Comparison of ENCODE assay signal across 9 cellular contexts in genomic region chr1:222798111-222798510, GRCh38. TPM values are rescaled to one million over a fixed set of nuclear protein-coding genes. Genes with fewer than 3 reads are reported as not detected.
DNase-seq lines count a peak whose midpoint lies in the region; ATAC-seq and TF ChIP-seq lines count a peak whose summit lies in the region.
"Had no signal": no experiment of that assay in that cellular context is flagged by ENCODE, and none has a peak within 500 bp of the region (broad histone marks: within the 10 kb centered on the region; RNA-seq: fewer than 3 reads in every experiment).

No MANE protein-coding gene starts in this region.

- no peak overlapping the region for H3K4me2 ChIP-seq in DND-41 (ENCODE audit: insufficient read depth, low read length)

- no peak overlapping the region for H3K4me3 ChIP-seq in DND-41 (ENCODE audit: low read depth in 1 of 2, low read length in 2 of 2)
- no peak overlapping the region for H3K4me3 ChIP-seq in cardiac fibroblast (replicated peaks in 1 of 2; ENCODE audit: low read depth in 2 of 2, low read length in 2 of 2)
- H3K4me3 ChIP-seq in muscle layer of colon (ENCODE audit: low read depth in 1 of 2, low read length in 2 of 2): no peak overlapping the region
- no peak overlapping the region for H3K4me3 ChIP-seq in sigmoid colon

- intact Hi-C loops in sigmoid colon (cut with DNase I): loop anchor here (10.0 kb wide), 1 partner anchor 887 kb away; no protein-coding TSS in a partner anchor

- H3K27ac ChIP-seq in DND-41 (ENCODE audit: low read length) (no peak overlapping the region), muscle layer of colon (ENCODE audit: low read depth, low read length) (peak overlapping the region; percentile 43), sigmoid colon (peak overlapping the region in 1 of 4 donors; percentile 42)
- H3K27ac ChIP-seq: neutrophil had no signal

- no peaks in the 10 kb centered on the region for H3K9me3 ChIP-seq in DND-41 (ENCODE audit: insufficient read depth, low read length, severe bottlenecking)
- H3K9me3 ChIP-seq in muscle layer of colon (ENCODE audit: low read length): no peaks in the 10 kb centered on the region
- H3K9me3 ChIP-seq in sigmoid colon: no peaks in the 10 kb centered on the region
- H3K9me3 ChIP-seq: neutrophil had no signal

- H4K20me1 ChIP-seq in DND-41 (ENCODE audit: insufficient read depth, low read length): no peaks in the 10 kb centered on the region

- DNase-seq in DND-41 (peak; percentile 12), cardiac fibroblast (ENCODE audit: low read depth in 2 of 2) (peak; percentile 67 to 70), NCI-H1694 (lab: John Stamatoyannopoulos, UW) (no peak), sigmoid colon (no peak)
- DNase-seq: NCI-H345 had no signal

- no peaks in the 10 kb centered on the region for H3K79me2 ChIP-seq in DND-41 (ENCODE audit: insufficient read depth, low read length)

- TF ChIP-seq RAD21 in Ishikawa (IDR thresholded peaks at IDR 0.05; ENCODE audit: low read depth): peak; percentile 18; the same call in 1 of the 2 replicates

- H3K9ac ChIP-seq in DND-41 (ENCODE audit: low read depth, low read length) (no peak overlapping the region), muscle layer of colon (ENCODE audit: low read length) (no peak overlapping the region)

- WGBS in sigmoid colon, 2 donors: 75 to 86% methylated on average over 1 of the region's 1 CpG

- TF ChIP-seq EP300 in Ishikawa (IDR thresholded peaks at IDR 0.05; ENCODE audit: borderline replicate concordance) (peak; percentile 73), sigmoid colon (IDR thresholded peaks at IDR 0.05) (no peak)

- H2AFZ ChIP-seq in DND-41 (ENCODE audit: low read depth, low read length): no peak overlapping the region

- peak; percentile 19; the same call in 1 of the 3 replicates for ATAC-seq in DND-41 (ENCODE audit: insufficient read depth, low read depth)
- no peak for ATAC-seq in HG03097 (IDR thresholded peaks at IDR 0.05; ENCODE audit: low FRiP score, unreplicated experiment)

- no peaks in the 10 kb centered on the region for H3K4me1 ChIP-seq in DND-41 (ENCODE audit: insufficient read depth, low read length)
- peaks cover 10% of the 10 kb centered on the region for H3K4me1 ChIP-seq in muscle layer of colon (ENCODE audit: insufficient read depth, low read length)
- peaks cover 0 to 28% (median 14%) of the 10 kb centered on the region in 4 donors for H3K4me1 ChIP-seq in sigmoid colon

- H3K36me3 ChIP-seq in DND-41 (ENCODE audit: insufficient read depth, low read length) (no peaks in the 10 kb centered on the region), muscle layer of colon (ENCODE audit: insufficient read depth, low read length) (no peaks in the 10 kb centered on the region), sigmoid colon (no peaks in the 10 kb centered on the region)
- H3K36me3 ChIP-seq: neutrophil had no signal

- H3K27me3 ChIP-seq in DND-41 (ENCODE audit: insufficient read depth, low read length, poor library complexity): no peaks in the 10 kb centered on the region
- no peaks in the 10 kb centered on the region for H3K27me3 ChIP-seq in muscle layer of colon (ENCODE audit: control insufficient read depth in 1 of 2, insufficient read depth in 2 of 2, low read length in 2 of 2)
- no peaks in the 10 kb centered on the region for H3K27me3 ChIP-seq in sigmoid colon

- TF ChIP-seq CTCF in DND-41 (IDR thresholded peaks at IDR 0.05; ENCODE audit: borderline replicate concordance, extremely low read depth, low read length, poor library complexity, severe bottlenecking): no peak
- no peak for TF ChIP-seq CTCF in cardiac fibroblast (IDR thresholded peaks at IDR 0.05; ENCODE audit: low read depth, low read length)
- TF ChIP-seq CTCF in sigmoid colon (IDR thresholded peaks at IDR 0.05): no peak

- no peak for TF ChIP-seq POLR2A in sigmoid colon (IDR thresholded peaks at IDR 0.05)

TF ChIP-seq in Ishikawa, 13 proteins besides CTCF, POLR2A, EP300 and RAD21:
- TF ChIP-seq MAX (IDR thresholded peaks at IDR 0.05): peak; percentile 28; the same call in 1 of the 2 replicates
- TF ChIP-seq CREB1 (IDR thresholded peaks at IDR 0.05; ENCODE audit: low read depth): no peak
- no peak for TF ChIP-seq FOXM1 (IDR thresholded peaks at IDR 0.05; ENCODE audit: borderline replicate concordance, low read depth)
- TF ChIP-seq YY1 (IDR thresholded peaks at IDR 0.05; ENCODE audit: low read depth): no peak
- peak; percentile 50; the same call in 1 of the 2 replicates for TF ChIP-seq TCF12 (IDR thresholded peaks at IDR 0.05; ENCODE audit: low read depth)
- no peak for TF ChIP-seq CEBPB (IDR thresholded peaks at IDR 0.05)
- no peak for TF ChIP-seq ZBTB7A (IDR thresholded peaks at IDR 0.05; ENCODE audit: low read depth)
- no peak for TF ChIP-seq TAF1 (IDR thresholded peaks at IDR 0.05; ENCODE audit: low read depth)
- no peak for TF ChIP-seq EGR1 (IDR thresholded peaks at IDR 0.05)
- no peak for TF ChIP-seq REST (IDR thresholded peaks at IDR 0.05; ENCODE audit: low read depth)
- TF ChIP-seq USF1 (IDR thresholded peaks at IDR 0.05): no peak
- TF ChIP-seq NFIC (IDR thresholded peaks at IDR 0.05): peak; percentile 21; the same call in 1 of the 2 replicates
- peak; percentile 39; the same call in 1 of the 2 replicates for TF ChIP-seq TEAD4 (IDR thresholded peaks at IDR 0.05)

RNA-seq across cellular contexts. Expression of gene DISP1, which starts 16.7 kb away (rescaled TPM):
- 10 to 100 TPM; 17.1 to 31.3 (median 23.5) TPM for total RNA-seq in sigmoid colon
- polyA plus RNA-seq in sigmoid colon: 1 to 10 TPM in 1 of 3 donors, under 1 TPM in 2; 0.46 to 3.8 (median 0.60) TPM

Comparison
In these comparisons a context has a peak if more than half of its experiments do, and no peak if none do; other contexts are left out.
1. DNase-seq: peak in DND-41 (single experiment) and cardiac fibroblast (2 of 2); none in NCI-H1694 (single experiment) and sigmoid colon (single experiment).